Comparison of ENCODE assay signal across 1 cellular context in the genomic region with DNA sequence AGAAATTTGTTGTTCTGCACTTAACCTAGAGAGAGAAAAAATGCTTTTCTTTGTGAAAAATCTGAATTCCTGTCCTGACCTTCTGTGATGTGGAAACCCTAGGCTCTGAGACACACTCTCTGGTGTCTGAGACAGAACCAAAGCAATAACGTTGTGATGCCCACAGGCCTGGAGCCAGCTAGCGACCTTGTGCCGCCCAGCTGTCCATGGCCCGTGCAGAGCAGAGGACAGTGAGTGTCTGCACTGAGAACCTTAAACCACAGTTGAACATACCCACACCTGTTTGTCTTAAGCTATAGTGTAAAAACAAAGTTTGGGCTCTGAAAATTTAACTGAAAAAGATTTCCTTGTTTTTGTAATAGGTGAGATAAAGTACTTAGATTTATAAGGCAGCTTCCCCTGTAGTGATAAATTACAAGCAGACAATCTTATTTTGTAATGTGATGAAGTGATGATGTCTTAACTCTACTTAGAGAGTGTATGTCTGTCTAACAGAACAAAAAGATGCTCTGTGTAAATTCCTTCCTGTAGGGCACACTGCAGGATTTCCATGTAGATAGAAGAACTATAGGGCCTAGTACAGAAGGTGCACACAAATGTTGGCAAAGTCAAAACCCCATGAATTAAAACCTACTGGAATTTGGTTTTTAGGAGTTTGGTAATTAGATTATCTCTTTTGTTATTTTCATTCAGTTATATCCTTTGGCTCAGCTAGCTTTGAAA.
TF ChIP-seq lines count a peak whose summit lies in the region.

No MANE protein-coding gene starts in this region.

TF ChIP-seq in IMR-90, 13 proteins besides CTCF, POLR2A, EP300 and RAD21:
- TF ChIP-seq CHD1 (IDR thresholded peaks at IDR 0.05; ENCODE audit: low read depth, low read length) (no peak), CEBPB (IDR thresholded peaks at IDR 0.05; ENCODE audit: low read depth, low read length) (no peak), NFE2L2 (IDR thresholded peaks at IDR 0.05; ENCODE audit: low read depth, low read length) (no peak), BHLHE40 (IDR thresholded peaks at IDR 0.05; ENCODE audit: low read depth, low read length) (no peak), FOS (IDR thresholded peaks at IDR 0.05; ENCODE audit: low read depth, low read length) (no peak), MAZ (IDR thresholded peaks at IDR 0.05; ENCODE audit: borderline replicate concordance, low read depth, low read length) (no peak), RFX5 (IDR thresholded peaks at IDR 0.05; ENCODE audit: low read depth, low read length) (no peak), ELK1 (IDR thresholded peaks at IDR 0.05; ENCODE audit: borderline replicate concordance, low read depth, low read length) (no peak), MAFK (IDR thresholded peaks at IDR 0.05; ENCODE audit: low read depth, low read length) (no peak), SMC3 (IDR thresholded peaks at IDR 0.05; ENCODE audit: low read depth, low read length) (no peak), MXI1 (IDR thresholded peaks at IDR 0.05; ENCODE audit: borderline replicate concordance, low read depth, low read length) (no peak), RCOR1 (IDR thresholded peaks at IDR 0.05; ENCODE audit: insufficient replicate concordance, low read length) (no peak)
- TF ChIP-seq, protein P1, sequence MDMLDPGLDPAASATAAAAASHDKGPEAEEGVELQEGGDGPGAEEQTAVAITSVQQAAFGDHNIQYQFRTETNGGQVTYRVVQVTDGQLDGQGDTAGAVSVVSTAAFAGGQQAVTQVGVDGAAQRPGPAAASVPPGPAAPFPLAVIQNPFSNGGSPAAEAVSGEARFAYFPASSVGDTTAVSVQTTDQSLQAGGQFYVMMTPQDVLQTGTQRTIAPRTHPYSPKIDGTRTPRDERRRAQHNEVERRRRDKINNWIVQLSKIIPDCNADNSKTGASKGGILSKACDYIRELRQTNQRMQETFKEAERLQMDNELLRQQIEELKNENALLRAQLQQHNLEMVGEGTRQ (IDR thresholded peaks at IDR 0.05; ENCODE audit: low read depth, low read length) = no peak
TF ChIP-seq in IMR-90: peak in this region for 0.
